1 cellular context compared by ENCODE assay signal in the genomic region with DNA sequence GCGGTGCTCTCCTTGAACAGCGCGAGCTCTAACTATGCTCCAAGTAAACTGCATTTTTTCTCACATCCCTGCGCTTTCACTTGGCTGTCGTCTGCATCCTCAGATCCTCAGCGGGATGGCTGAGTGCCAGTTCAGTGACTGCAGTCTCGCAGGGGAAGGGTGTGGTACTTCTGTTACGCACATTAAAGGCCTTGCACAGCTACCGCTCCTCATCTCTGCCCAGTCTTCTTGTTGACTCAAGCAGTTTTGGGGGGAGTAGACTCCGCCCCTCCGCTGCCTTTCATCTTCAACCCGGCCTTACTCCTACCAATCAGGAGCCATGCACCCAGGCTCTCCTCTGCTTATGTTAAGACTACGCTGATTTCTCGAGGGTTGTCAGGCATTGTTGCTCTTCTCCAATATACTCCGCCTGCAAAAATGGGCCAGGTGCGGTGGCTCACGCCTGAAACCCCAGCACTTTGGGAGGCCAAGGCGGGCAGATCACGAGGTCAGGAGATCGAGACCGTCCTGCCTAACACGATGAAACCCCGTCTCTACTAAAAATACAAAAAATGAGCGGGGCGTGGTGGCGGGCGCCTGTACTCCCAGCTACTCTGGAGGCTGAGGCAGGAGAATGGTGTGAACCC.
TF ChIP-seq lines count a peak whose summit lies in the region.

No MANE protein-coding gene starts in this region.

TF ChIP-seq in endothelial cell of umbilical vein, 7 proteins besides CTCF, POLR2A, EP300 and RAD21:
- TF ChIP-seq MYC (IDR thresholded peaks at IDR 0.05; ENCODE audit: low read depth, low read length) (no peak), POLR2AphosphoS5 (IDR thresholded peaks at IDR 0.05; ENCODE audit: insufficient read depth, low read depth, low read length) (peak; percentile 50)
